In genomic region chr1:23424171-23424959, GRCh38 we compare ENCODE assay signal across 7 cellular contexts. TPM values are rescaled to one million over a fixed set of nuclear protein-coding genes. Genes with fewer than 3 reads are reported as not detected.
A peak's percentile ranks its signal among the peaks of the same experiment; 100 is the strongest.
DNase-seq lines count a peak whose midpoint lies in the region; ATAC-seq and TF ChIP-seq lines count a peak whose summit lies in the region.

Gene TCEA3, minus strand, starts transcription at chr1:23424748. Its CDS starts 115 bp downstream, at chr1:23424633.

- peak within 1 kb of the TSS; percentile 73 for H3K4me3 Mint-ChIP-seq in progenitor cell of endocrine pancreas (ENCODE audit: low read depth)

- no peak for TF ChIP-seq CTCF in progenitor cell of endocrine pancreas (IDR thresholded peaks at IDR 0.05; ENCODE audit: unreplicated experiment)

- intact Hi-C loops in Right ventricle myocardium superior (cut with DNase I), result no loop called here

- H3K9me3 ChIP-seq in HAP-1, result no peaks in the 10 kb centered on the region; the same call in 1 of the 2 replicates

- H3K4me3 ChIP-seq in HAP-1, result no peak within 1 kb of the TSS

- H3K27me3 Mint-ChIP-seq in progenitor cell of endocrine pancreas, result peaks cover 18% of the 10 kb centered on the region

- ATAC-seq in Right ventricle myocardium superior (ENCODE audit: poor library complexity), result peak; percentile 83

- no peaks in the 10 kb centered on the region for H3K27me3 ChIP-seq in HAP-1 (ENCODE audit: low read depth)

- in situ Hi-C loops in HAP-1 (cut with MboI; ENCODE audit: low sequenced_read_pairs), result no loop called here

- no peaks in the 10 kb centered on the region for H3K4me1 ChIP-seq in HAP-1

- peaks cover 12% of the 10 kb centered on the region for H3K36me3 Mint-ChIP-seq in progenitor cell of endocrine pancreas (ENCODE audit: insufficient read depth)

- peak; percentile 59 for DNase-seq in NCI-H1105 (lab: John Stamatoyannopoulos, UW)
- peak; percentile 4 for DNase-seq in activated T-helper 1 cell treated with Interleukin-2 at 50 U/mL for 16 hours (ENCODE audit: low read depth)
- peak; percentile 75 for DNase-seq in Right ventricle myocardium superior
- DNase-seq in progenitor cell of endocrine pancreas (ENCODE audit: low spot score, unreplicated experiment), result no peak
- no peak for DNase-seq in occipital lobe (lab: John Stamatoyannopoulos, UW)
- DNase-seq in HAP-1 (ENCODE audit: low spot score in 2 of 2), result no peak
- no peak for DNase-seq in HT-29 (ENCODE audit: low spot score)

- peaks cover 3% of the 10 kb centered on the region for H3K36me3 ChIP-seq in HAP-1 (replicated peaks)

- H3K4me1 Mint-ChIP-seq in progenitor cell of endocrine pancreas (ENCODE audit: low read depth), result peaks cover 13% of the 10 kb centered on the region

- peak within 1 kb of the TSS; percentile 88 for H3K27ac Mint-ChIP-seq in progenitor cell of endocrine pancreas

- H3K9me3 Mint-ChIP-seq in progenitor cell of endocrine pancreas (ENCODE audit: low read depth), result no peaks in the 10 kb centered on the region

RNA-seq across cellular contexts. Expression of gene TCEA3, which starts in this region (rescaled TPM):
- total RNA-seq in Right ventricle myocardium superior (72.7 TPM), progenitor cell of endocrine pancreas (12.9 and 13.6 TPM in 2 replicates), occipital lobe (4.8 TPM)
- total RNA-seq in HT-29 (2014; rRNA removed; shearing (Covaris generic)), result 2.1 and 2.3 TPM in 2 replicates

Comparison
In these comparisons a context has a peak if more than half of its experiments do, and no peak if none do; other contexts are left out.
1. DNase-seq: peak in NCI-H1105 (single experiment), activated T-helper 1 cell treated with Interleukin-2 at 50 U/mL for 16 hours (single experiment) and Right ventricle myocardium superior (single experiment); none in progenitor cell of endocrine pancreas (single experiment), occipital lobe (single experiment), HAP-1 (0 of 2) and HT-29 (single experiment).